In genomic region chr18:79884296-79884962, GRCh38 we compare ENCODE assay signal across 19 cellular contexts.
DNase-seq lines count a peak whose midpoint lies in the region; ATAC-seq and TF ChIP-seq lines count a peak whose summit lies in the region.
"Had no signal": no experiment of that assay in that cellular context is flagged by ENCODE, and none has a peak within 500 bp of the region (broad histone marks: within the 10 kb centered on the region; RNA-seq: fewer than 3 reads in every experiment).

No MANE protein-coding gene starts in this region.

- no peaks in the 10 kb centered on the region for H3K27me3 Mint-ChIP-seq in osteocyte (ENCODE audit: unreplicated experiment)
- H3K27me3 Mint-ChIP-seq: CD4-positive, CD25-positive, alpha-beta regulatory T cell had no signal

- no peak overlapping the region for H3K4me3 Mint-ChIP-seq in osteocyte (ENCODE audit: unreplicated experiment)
- H3K4me3 Mint-ChIP-seq: CD4-positive, CD25-positive, alpha-beta regulatory T cell; GM23338 had no signal

- no peak overlapping the region for H3K27ac ChIP-seq in heart right ventricle
- H3K27ac ChIP-seq in coronary artery: no peak overlapping the region

- ATAC-seq in left ventricle myocardium superior: no peak
- ATAC-seq in heart right ventricle: no peak

- TF ChIP-seq CTCF in heart right ventricle (IDR thresholded peaks at IDR 0.05) (no peak), coronary artery (IDR thresholded peaks at IDR 0.05) (no peak), osteocyte (IDR thresholded peaks at IDR 0.05) (no peak), BE2C (IDR thresholded peaks at IDR 0.05; ENCODE audit: low read depth, low read length) (no peak)

- H3K4me1 ChIP-seq in heart right ventricle (no peaks in the 10 kb centered on the region), BE2C (no peaks in the 10 kb centered on the region)

- no peaks in the 10 kb centered on the region for H3K4me1 Mint-ChIP-seq in osteocyte (ENCODE audit: unreplicated experiment)
- H3K4me1 Mint-ChIP-seq: CD4-positive, CD25-positive, alpha-beta regulatory T cell; GM23338 had no signal

- DNase-seq in left ventricle myocardium superior (peak; percentile 6), heart right ventricle (no peak), coronary artery (ENCODE audit: low spot score) (peak; percentile 64), osteocyte (ENCODE audit: extremely low spot score, unreplicated experiment) (peak; percentile 83), NCI-H2029 treated with DMSO at 0.1 percent for 48 hours (lab: John Stamatoyannopoulos, UW) (no peak), BE2C (no peak), NCI-H2196 (lab: John Stamatoyannopoulos, UW; ENCODE audit: unreplicated experiment) (no peak)
- DNase-seq: CD4-positive, CD25-positive, alpha-beta regulatory T cell; COR-L47; DMS 273 treated with DMSO at 0.1 percent for 48 hours; HCEC 1CT; IMR-90; NCI-H1417; NCI-H187 treated with DMSO at 0.1 percent for 48 hours; NCI-H345; NCI-H526; PC-3; SIG-M5 had no signal

- H3K9me3 Mint-ChIP-seq in osteocyte (ENCODE audit: unreplicated experiment): peaks cover 29% of the 10 kb centered on the region

- no peaks in the 10 kb centered on the region for H3K36me3 Mint-ChIP-seq in osteocyte (ENCODE audit: unreplicated experiment)

- H3K27ac Mint-ChIP-seq in osteocyte (ENCODE audit: unreplicated experiment): no peak overlapping the region
- H3K27ac Mint-ChIP-seq: CD4-positive, CD25-positive, alpha-beta regulatory T cell; GM23338 had no signal

- H3K27me3 ChIP-seq in heart right ventricle (peaks cover 0 to 6% (median 0%) of the 10 kb centered on the region in 7 donors), BE2C (no peaks in the 10 kb centered on the region)

- H3K4me3 ChIP-seq in heart right ventricle: no peak overlapping the region
- H3K4me3 ChIP-seq in coronary artery: no peak overlapping the region
- no peak overlapping the region for H3K4me3 ChIP-seq in BE2C (ENCODE audit: low read depth, low read length)
- H3K4me3 ChIP-seq: GM23338 had no signal

- peaks cover 0 to 28% (median 0%) of the 10 kb centered on the region in 11 donors for H3K9me3 ChIP-seq in heart right ventricle
- H3K9me3 ChIP-seq in BE2C: no peaks in the 10 kb centered on the region

- 86 to 91% methylated on average over 29 of the region's 29 CpGs for WGBS in heart right ventricle, 2 donors

- intact Hi-C loops in left ventricle myocardium superior (cut with micrococcal nuclease) (no loop called here), heart right ventricle (cut with DNase I) (no loop called here)

- H3K36me3 ChIP-seq in heart right ventricle (no peaks in the 10 kb centered on the region), BE2C (no peaks in the 10 kb centered on the region)

Comparison
In these comparisons a context has a peak if more than half of its experiments do, and no peak if none do; other contexts are left out.
1. DNase-seq: peak in left ventricle myocardium superior (single experiment), coronary artery (single experiment) and osteocyte (single experiment); none in heart right ventricle (0 of 2), NCI-H2029 treated with DMSO at 0.1 percent for 48 hours (single experiment), BE2C (single experiment) and NCI-H2196 (single experiment).